8 cellular contexts compared by ENCODE assay signal in the genomic region with DNA sequence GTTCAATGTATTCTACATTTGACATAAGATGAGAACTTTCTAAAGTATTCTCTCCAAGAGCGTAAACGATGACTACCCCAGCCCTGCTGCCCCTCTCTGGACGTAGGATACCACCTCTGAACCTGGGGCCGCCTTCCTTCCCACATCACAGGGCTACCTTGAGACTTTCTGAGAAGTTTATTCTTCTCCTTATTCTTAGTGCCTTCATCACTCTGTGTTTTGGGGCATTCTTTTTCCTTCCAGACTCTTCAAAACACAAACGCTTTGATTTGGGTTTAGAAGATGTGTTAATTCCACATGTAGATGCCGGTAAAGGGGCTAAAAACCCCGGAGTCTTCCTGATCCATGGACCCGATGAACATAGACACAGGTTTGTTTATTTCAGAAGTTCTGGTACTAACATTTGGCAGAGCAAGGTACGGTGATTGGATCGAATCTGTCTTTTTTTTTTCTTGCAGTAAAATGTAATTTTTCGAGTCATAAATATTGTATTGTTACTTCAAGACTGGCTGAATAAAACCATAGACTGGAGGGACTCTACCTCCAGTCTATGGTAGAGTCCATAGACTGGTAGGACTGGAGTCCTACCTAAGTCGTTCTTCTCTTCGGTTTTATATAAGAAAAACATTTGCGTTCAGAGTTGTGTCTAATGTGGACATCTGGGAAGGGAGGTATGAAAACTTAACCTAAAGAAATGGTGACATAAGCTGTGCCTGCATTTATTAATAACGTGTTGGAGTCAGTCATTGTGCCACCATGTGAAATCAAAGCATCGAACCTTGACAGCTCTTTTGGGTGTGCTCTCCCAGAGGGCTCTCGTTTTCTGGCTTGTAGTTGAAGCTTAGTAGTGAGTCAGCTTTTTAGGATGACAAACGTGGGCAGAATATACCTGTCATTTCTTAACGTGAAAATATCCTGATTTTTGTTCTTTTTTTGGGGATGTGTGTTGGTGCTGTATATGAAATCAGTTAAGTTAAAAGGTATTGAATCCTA. TPM values are rescaled to one million over a fixed set of nuclear protein-coding genes. Genes with fewer than 3 reads are reported as not detected.
DNase-seq lines count a peak whose midpoint lies in the region; ATAC-seq, FAIRE-seq and TF ChIP-seq lines count a peak whose summit lies in the region.

No MANE protein-coding gene starts in this region.

- DNase-seq in AG10803 (ENCODE audit: low read depth) (peak; percentile 4), GM12892 (ENCODE audit: insufficient read length) (no peak), NCI-H1105 (lab: John Stamatoyannopoulos, UW) (peak; percentile 10), brain microvascular endothelial cell (no peak), lower leg skin (ENCODE audit: low spot score in 2 of 2) (no peak), tibial artery (no peak)

- H3K4me1 ChIP-seq in tibial artery, result peaks cover 0 to 59% (median 22%) of the 10 kb centered on the region in 4 donors

- H3K4me3 ChIP-seq in AG10803 (ENCODE audit: low read length) (peak overlapping the region; percentile 88), brain microvascular endothelial cell (ENCODE audit: low read depth, low read length) (peak overlapping the region; percentile 83), lower leg skin (ENCODE audit: low read depth, poor library complexity, severe bottlenecking) (peak overlapping the region; percentile 78), tibial artery (peak overlapping the region; percentile 71 to 93)

- peak; percentile 70 for FAIRE-seq in GM12892 (lab: Jason Lieb, UNC)

- intact Hi-C loops in lower leg skin (cut with DNase I; ENCODE audit: low total_unique reads), result no loop called here
- intact Hi-C loops in tibial artery (cut with DNase I; ENCODE audit: low total_unique reads), result loop anchor here (5.0 to 10.0 kb wide), 2 partner anchors 239 to 556 kb away; partner anchors contain the start of genes GDAP2, TENT5C and WDR3

- 4 to 8% methylated on average over 19 of the region's 19 CpGs for WGBS in lower leg skin, 2 donors

- TF ChIP-seq POLR2A in GM12892 (IDR thresholded peaks at IDR 0.05; ENCODE audit: low read depth, low read length) (no peak), lower leg skin (IDR thresholded peaks at IDR 0.05) (no peak)

- no peak overlapping the region for H3K27ac ChIP-seq in brain microvascular endothelial cell
- peak overlapping the region; percentile 86 to 98 for H3K27ac ChIP-seq in tibial artery

- no peaks in the 10 kb centered on the region for H3K27me3 ChIP-seq in brain microvascular endothelial cell (replicated peaks)
- H3K27me3 ChIP-seq in tibial artery, result no peaks in the 10 kb centered on the region

- H3K9me3 ChIP-seq in tibial artery, result no peaks in the 10 kb centered on the region

- H3K36me3 ChIP-seq in brain microvascular endothelial cell (replicated peaks) (no peaks in the 10 kb centered on the region), tibial artery (no peaks in the 10 kb centered on the region)

- in situ Hi-C loops in brain microvascular endothelial cell (cut with HindIII; ENCODE audit: low pct_ligation_motif_present, low sequenced_read_pairs), result no loop called here

- no peak for ATAC-seq in GM18907 (IDR thresholded peaks at IDR 0.05; ENCODE audit: unreplicated experiment)
- ATAC-seq in HG02642 (IDR thresholded peaks at IDR 0.05; ENCODE audit: poor library complexity, unreplicated experiment), result no peak

- TF ChIP-seq CTCF in AG10803 (conservative IDR thresholded peaks at IDR 0.05; ENCODE audit: low read length), result no peak
- no peak for TF ChIP-seq CTCF in brain microvascular endothelial cell (IDR thresholded peaks at IDR 0.05; ENCODE audit: low read depth, low read length, missing control alignments)
- TF ChIP-seq CTCF in lower leg skin (IDR thresholded peaks at IDR 0.05), result no peak
- no peak for TF ChIP-seq CTCF in tibial artery (IDR thresholded peaks at IDR 0.05)

RNA-seq across cellular contexts. Expression of gene MAN1A2, which starts 1.2 kb away (rescaled TPM):
- polyA plus RNA-seq in GM12892 (2012; ENCODE audit: missing spikeins), result 8.6 TPM
- total RNA-seq in lower leg skin, result 10 to 100 TPM; 19.9 to 34.5 (median 25.7) TPM

Comparison
In these comparisons a context has a peak if more than half of its experiments do, and no peak if none do; other contexts are left out.
1. DNase-seq: peak in AG10803 (single experiment) and NCI-H1105 (single experiment); none in GM12892 (single experiment), brain microvascular endothelial cell (single experiment), lower leg skin (0 of 2) and tibial artery (0 of 2).
2. Peak in every context shown above with its lines, with median percentiles within 50 percentile points of each other: H3K4me3 ChIP-seq.